Comparison of ENCODE assay signal across 1 cellular context in the genomic region with DNA sequence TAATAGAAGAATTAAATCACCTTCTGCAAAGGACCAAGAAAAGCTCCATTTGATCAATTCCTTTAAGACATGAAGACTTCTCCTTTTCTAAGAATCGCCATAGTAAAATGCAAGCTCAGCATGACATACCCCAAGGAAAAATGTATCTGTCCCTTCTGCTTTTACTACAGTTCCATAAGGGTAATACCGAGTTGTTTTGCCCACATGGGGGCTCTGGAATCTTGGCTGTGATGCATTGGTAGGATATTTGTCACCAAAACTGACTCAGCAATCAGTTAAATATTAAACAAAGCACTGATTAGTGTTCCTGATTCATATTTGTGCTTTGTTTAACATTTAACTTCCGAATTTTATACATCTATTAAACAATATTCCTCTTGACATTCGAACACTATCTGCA.
TF ChIP-seq lines count a peak whose summit lies in the region.

No MANE protein-coding gene starts in this region.

TF ChIP-seq in H1, 55 proteins besides CTCF, POLR2A, EP300 and RAD21 (continued from another document):
- TF ChIP-seq HDAC2 (IDR thresholded peaks at IDR 0.05; ENCODE audit: borderline replicate concordance in 1 of 2, low read depth in 2 of 2, low read length in 2 of 2) (no peak), TCF12 (IDR thresholded peaks at IDR 0.05; ENCODE audit: low read depth, low read length) (no peak), SP4 (IDR thresholded peaks at IDR 0.05; ENCODE audit: low read length) (no peak), BACH1 (IDR thresholded peaks at IDR 0.05; ENCODE audit: low read length) (peak; percentile 69)
